Comparison of ENCODE assay signal across 9 cellular contexts in genomic region chr3:152299243-152299976, GRCh38. TPM values are rescaled to one million over a fixed set of nuclear protein-coding genes. Genes with fewer than 3 reads are reported as not detected.
DNase-seq lines count a peak whose midpoint lies in the region; ATAC-seq, FAIRE-seq and TF ChIP-seq lines count a peak whose summit lies in the region.
"Had no signal": no experiment of that assay in that cellular context is flagged by ENCODE, and none has a peak within 500 bp of the region (broad histone marks: within the 10 kb centered on the region; RNA-seq: fewer than 3 reads in every experiment).

No MANE protein-coding gene starts in this region.

- H3K36me3 Mint-ChIP-seq in osteocyte (ENCODE audit: unreplicated experiment), result peaks cover 24% of the 10 kb centered on the region

- H3K4me3 ChIP-seq in endocrine pancreas (ENCODE audit: control insufficient read depth, insufficient read depth, low read length), result peak overlapping the region; percentile 93

- H3K9me3 ChIP-seq in endocrine pancreas (ENCODE audit: control insufficient read depth, low read length), result no peaks in the 10 kb centered on the region

- peaks cover 35% of the 10 kb centered on the region for H3K4me1 ChIP-seq in endocrine pancreas (ENCODE audit: control insufficient read depth, insufficient read depth, low read length)

- H3K4me3 Mint-ChIP-seq in osteocyte (ENCODE audit: unreplicated experiment), result peak overlapping the region; percentile 79

- intact Hi-C loops in posterior vena cava (cut with DNase I), result no loop called here

- H3K36me3 ChIP-seq in endocrine pancreas (ENCODE audit: control insufficient read depth, insufficient read depth, low read length), result no peaks in the 10 kb centered on the region

- CTCF ChIA-PET in RWPE1 (lab: Yijun Ruan, JAX), result interaction anchor here (0.7 kb wide), 1 partner anchor 751 kb away, joined by 3 read pairs; no protein-coding TSS in a partner anchor

- no peaks in the 10 kb centered on the region for H3K9me3 Mint-ChIP-seq in osteocyte (ENCODE audit: unreplicated experiment)

- H3K27ac ChIP-seq in RWPE1, result peak overlapping the region; percentile 58

- H3K27ac Mint-ChIP-seq in osteocyte (ENCODE audit: unreplicated experiment), result peak overlapping the region; percentile 96

- peak; percentile 5 for ATAC-seq in GM19452 (IDR thresholded peaks at IDR 0.05; ENCODE audit: unreplicated experiment)

- POLR2A ChIA-PET in RWPE1 (lab: Yijun Ruan, JAX; ENCODE audit: low non-redundant PET), result interaction anchor here (0.6 kb wide), 1 partner anchor 89 kb away, joined by 4 read pairs; no protein-coding TSS in a partner anchor

- peaks cover 82% of the 10 kb centered on the region for H3K4me1 Mint-ChIP-seq in osteocyte (ENCODE audit: unreplicated experiment)

- FAIRE-seq in urothelium cell line (lab: Jason Lieb, UNC), result no peak
- FAIRE-seq: TTC549 had no signal

- DNase-seq in RWPE1 (ENCODE audit: low spot score) (no peak), osteocyte (ENCODE audit: extremely low spot score, unreplicated experiment) (no peak), urothelium cell line (ENCODE audit: low spot score) (no peak), posterior vena cava (ENCODE audit: low spot score) (no peak), EL (no peak), RKO (ENCODE audit: low spot score) (no peak)

- no peaks in the 10 kb centered on the region for H3K27me3 Mint-ChIP-seq in osteocyte (ENCODE audit: unreplicated experiment)

- H3K27me3 ChIP-seq in endocrine pancreas (ENCODE audit: control insufficient read depth, insufficient read depth, low read length), result no peaks in the 10 kb centered on the region

- TF ChIP-seq CTCF in RWPE1 (conservative IDR thresholded peaks at IDR 0.05; ENCODE audit: low read depth), result no peak
- no peak for TF ChIP-seq CTCF in osteocyte (IDR thresholded peaks at IDR 0.05)

- H3K9ac ChIP-seq in endocrine pancreas (ENCODE audit: control insufficient read depth, insufficient read depth, low read length), result peak overlapping the region; percentile 66

RNA-seq across cellular contexts. Expression of gene MBNL1, which starts 30.7 kb away (rescaled TPM):
- total RNA-seq in osteocyte, result 159 and 166 TPM in 2 replicates
- total RNA-seq in posterior vena cava, result 100 to 1,000 TPM; 393 to 453 TPM
